ENCODE assay signal across 11 cellular contexts in the genomic region with DNA sequence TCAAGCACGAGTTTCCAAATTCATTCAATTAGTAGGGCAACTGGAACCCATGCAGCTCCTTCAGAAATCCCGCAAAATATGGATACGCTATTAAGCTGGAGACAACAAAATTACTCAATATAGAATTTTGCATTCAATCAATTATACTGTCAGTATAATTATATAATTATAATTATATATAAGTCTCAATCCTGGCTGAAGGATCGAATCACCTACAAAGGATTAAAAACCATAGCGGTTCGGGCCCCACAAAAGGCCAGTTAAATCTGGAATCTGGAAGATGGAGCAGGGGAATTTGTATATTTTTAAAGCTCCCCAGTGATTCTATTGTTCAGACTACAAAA. TPM values are rescaled to one million over a fixed set of nuclear protein-coding genes. Genes with fewer than 3 reads are reported as not detected.
DNase-seq lines count a peak whose midpoint lies in the region; ATAC-seq, FAIRE-seq and TF ChIP-seq lines count a peak whose summit lies in the region.
"Had no signal": no experiment of that assay in that cellular context is flagged by ENCODE, and none has a peak within 500 bp of the region (broad histone marks: within the 10 kb centered on the region; RNA-seq: fewer than 3 reads in every experiment).

No MANE protein-coding gene starts in this region.

- H3K27me3 Mint-ChIP-seq in CD14-positive monocyte (ENCODE audit: low read depth in 3 of 3) (peaks cover 2 to 7% (median 2%) of the 10 kb centered on the region in 3 donors), glutamatergic neuron (ENCODE audit: unreplicated experiment) (peaks cover 6% of the 10 kb centered on the region)

- FAIRE-seq in A549 (lab: Jason Lieb, UNC) = no peak
- no peak for FAIRE-seq in frontal cortex (lab: Jason Lieb, UNC)

- no peak for DNase-seq in A549 (ENCODE audit: low read depth in 1 of 2, low spot score in 1 of 2)
- no peak for DNase-seq in CD14-positive monocyte (ENCODE audit: low spot score)
- no peak for DNase-seq in OCI-LY7 (ENCODE audit: low spot score)
- no peak for DNase-seq in glutamatergic neuron
- DNase-seq in EL = no peak
- no peak for DNase-seq in omental fat pad (ENCODE audit: low spot score)
- DNase-seq in frontal cortex (ENCODE audit: low spot score in 2 of 2) = no peak
- DNase-seq: T-helper 17 cell had no signal

- intact Hi-C loops in CD14-positive monocyte (cut with micrococcal nuclease) = loop anchor here in 1 of 2 donors (5.0 kb wide), 1 partner anchor 325 kb away; no protein-coding TSS in a partner anchor
- intact Hi-C loops in OCI-LY7 (cut with micrococcal nuclease; ENCODE audit: unreplicated experiment) = loop anchor here (2.0 to 10.0 kb wide), 4 partner anchors 55 to 540 kb away; a partner anchor contains a TSS

- H3K4me2 ChIP-seq in A549 = peak overlapping the region; percentile 47
- H3K4me2 ChIP-seq in OCI-LY7 (ENCODE audit: low read length) = no peak overlapping the region
- H3K4me2 ChIP-seq: BLaER1, GM23338 had no signal

- H3K4me1 ChIP-seq in A549 (peaks cover 3% of the 10 kb centered on the region; the same call in 2 of the 3 replicates), OCI-LY7 (ENCODE audit: insufficient read depth, low read length, poor library complexity, severe bottlenecking) (no peaks in the 10 kb centered on the region)

- CTCF ChIA-PET in A549 (lab: Yijun Ruan, JAX) = interaction anchor here (0.6 to 5.8 kb wide), 36 partner anchors 8 to 1409 kb away, joined by 3 to 71 read pairs (median 6); a partner anchor contains a TSS
- CTCF ChIA-PET in OCI-LY7 (lab: Charles Lee; ENCODE audit: unreplicated experiment) = no interaction called here

- H2AFZ ChIP-seq in OCI-LY7 (ENCODE audit: low read length) = no peak overlapping the region

- peak overlapping the region in 1 of 2 donors; percentile 42 for H3K4me3 Mint-ChIP-seq in CD14-positive monocyte
- no peak overlapping the region for H3K4me3 Mint-ChIP-seq in glutamatergic neuron (ENCODE audit: unreplicated experiment)
- H3K4me3 Mint-ChIP-seq: GM23338, T-helper 17 cell had no signal

- no peaks in the 10 kb centered on the region for H3K36me3 Mint-ChIP-seq in CD14-positive monocyte
- no peaks in the 10 kb centered on the region for H3K36me3 Mint-ChIP-seq in glutamatergic neuron (ENCODE audit: unreplicated experiment)

- H4K20me1 ChIP-seq in OCI-LY7 (ENCODE audit: insufficient read depth, low read length) = no peaks in the 10 kb centered on the region
- H4K20me1 ChIP-seq: BLaER1 had no signal

- TF ChIP-seq EP300 in A549 (IDR thresholded peaks at IDR 0.05) = no peak

- H3K9me3 Mint-ChIP-seq in CD14-positive monocyte = peaks cover 0 to 8% (median 0%) of the 10 kb centered on the region in 7 donors
- peaks cover 8% of the 10 kb centered on the region for H3K9me3 Mint-ChIP-seq in glutamatergic neuron (ENCODE audit: unreplicated experiment)
- H3K9me3 Mint-ChIP-seq: GM23338 had no signal

- H3K79me2 ChIP-seq in OCI-LY7 (ENCODE audit: insufficient read depth, low read depth, low read length) = no peaks in the 10 kb centered on the region

- H3K27ac ChIP-seq in A549 (no peak overlapping the region), OCI-LY7 (ENCODE audit: low read depth, low read length, poor library complexity, severe bottlenecking) (no peak overlapping the region)
- H3K27ac ChIP-seq: BLaER1 had no signal

- no peaks in the 10 kb centered on the region for H3K9me3 ChIP-seq in A549
- no peaks in the 10 kb centered on the region for H3K9me3 ChIP-seq in OCI-LY7 (ENCODE audit: low read length)
- H3K9me3 ChIP-seq: BLaER1 had no signal

- no peak for ATAC-seq in A549
- ATAC-seq in GM21529 (IDR thresholded peaks at IDR 0.05; ENCODE audit: unreplicated experiment) = no peak
- no peak for ATAC-seq in omental fat pad (ENCODE audit: low FRiP score)

- H3K36me3 ChIP-seq in OCI-LY7 (ENCODE audit: insufficient read depth, low read length) = no peaks in the 10 kb centered on the region
- H3K36me3 ChIP-seq: BLaER1 had no signal

- TF ChIP-seq POLR2A in A549 (IDR thresholded peaks at IDR 0.05; ENCODE audit: low read length) = no peak

- H3K4me3 ChIP-seq in A549 (no peak overlapping the region), OCI-LY7 (ENCODE audit: low read depth, low read length, poor library complexity, severe bottlenecking) (no peak overlapping the region)
- H3K4me3 ChIP-seq: BLaER1, GM23338 had no signal

- TF ChIP-seq CTCF in A549 (IDR thresholded peaks at IDR 0.05) (no peak), CD14-positive monocyte (IDR thresholded peaks at IDR 0.05) (peak; percentile 6), OCI-LY7 (conservative IDR thresholded peaks at IDR 0.05; ENCODE audit: low read length) (peak; percentile 52; the same call in 1 of the 2 replicates), glutamatergic neuron (IDR thresholded peaks at IDR 0.05; ENCODE audit: partially characterized antibody, unreplicated experiment) (peak; percentile 7), omental fat pad (IDR thresholded peaks at IDR 0.05) (no peak)

- POLR2A ChIA-PET in A549 (lab: Yijun Ruan, JAX) (no interaction called here), OCI-LY7 (lab: Charles Lee) (interaction anchor here (0.6 to 2.2 kb wide), 4 partner anchors 9 to 638 kb away, joined by 3 to 8 read pairs (median 4); a partner anchor contains a TSS)

- WGBS in A549 (ENCODE audit: missing lambda C conversion rate) = 33% methylated on average over 6 of the region's 6 CpGs

- no peaks in the 10 kb centered on the region for H3K9me2 ChIP-seq in OCI-LY7 (ENCODE audit: insufficient read depth, low read length)

- BruUV-seq in OCI-LY7 (replicated peaks; lab: Mats Ljungman, UMichigan) = no TSS peak

- H3K4me1 Mint-ChIP-seq in CD14-positive monocyte (peaks cover 37% of the 10 kb centered on the region), glutamatergic neuron (ENCODE audit: low read depth, unreplicated experiment) (peaks cover 23% of the 10 kb centered on the region)

- no peak for TF ChIP-seq RAD21 in A549 (conservative IDR thresholded peaks at IDR 0.05 in 1 of 2, IDR thresholded peaks at IDR 0.05 in 1 of 2)

- no peak overlapping the region for H3K27ac Mint-ChIP-seq in CD14-positive monocyte
- no peak overlapping the region for H3K27ac Mint-ChIP-seq in glutamatergic neuron (ENCODE audit: unreplicated experiment)
- H3K27ac Mint-ChIP-seq: GM23338, T-helper 17 cell had no signal

TF ChIP-seq in A549, 52 proteins besides CTCF, POLR2A, EP300 and RAD21:
- TF ChIP-seq, protein P1, sequence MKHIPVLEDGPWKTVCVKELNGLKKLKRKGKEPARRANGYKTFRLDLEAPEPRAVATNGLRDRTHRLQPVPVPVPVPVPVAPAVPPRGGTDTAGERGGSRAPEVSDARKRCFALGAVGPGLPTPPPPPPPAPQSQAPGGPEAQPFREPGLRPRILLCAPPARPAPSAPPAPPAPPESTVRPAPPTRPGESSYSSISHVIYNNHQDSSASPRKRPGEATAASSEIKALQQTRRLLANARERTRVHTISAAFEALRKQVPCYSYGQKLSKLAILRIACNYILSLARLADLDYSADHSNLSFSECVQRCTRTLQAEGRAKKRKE (CRISPR knock-in tag; IDR thresholded peaks at IDR 0.05; ENCODE audit: low read depth) = no peak
- TF ChIP-seq ZFP36 (IDR thresholded peaks at IDR 0.05; ENCODE audit: borderline replicate concordance, partially characterized antibody) (no peak), RNF2 (IDR thresholded peaks at IDR 0.05; ENCODE audit: borderline replicate concordance, low read depth) (no peak), NFE2L2 (conservative IDR thresholded peaks at IDR 0.05; ENCODE audit: low read length) (no peak), ZC3H11A (IDR thresholded peaks at IDR 0.05) (no peak), TP53 (CRISPR knock-in tag; IDR thresholded peaks at IDR 0.05) (no peak), KDM1A (IDR thresholded peaks at IDR 0.05; ENCODE audit: low read depth) (no peak), TFCP2L1 (CRISPR knock-in tag; IDR thresholded peaks at IDR 0.05) (no peak), JUN (IDR thresholded peaks at IDR 0.05) (no peak), SMC3 (IDR thresholded peaks at IDR 0.05) (no peak), HEYL (CRISPR knock-in tag; IDR thresholded peaks at IDR 0.05) (no peak), GATA3 (IDR thresholded peaks at IDR 0.05; ENCODE audit: borderline replicate concordance) (no peak)
- TF ChIP-seq, protein P2, sequence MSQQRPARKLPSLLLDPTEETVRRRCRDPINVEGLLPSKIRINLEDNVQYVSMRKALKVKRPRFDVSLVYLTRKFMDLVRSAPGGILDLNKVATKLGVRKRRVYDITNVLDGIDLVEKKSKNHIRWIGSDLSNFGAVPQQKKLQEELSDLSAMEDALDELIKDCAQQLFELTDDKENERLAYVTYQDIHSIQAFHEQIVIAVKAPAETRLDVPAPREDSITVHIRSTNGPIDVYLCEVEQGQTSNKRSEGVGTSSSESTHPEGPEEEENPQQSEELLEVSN (IDR thresholded peaks at IDR 0.05; ENCODE audit: borderline replicate concordance, low read depth) = no peak
TF ChIP-seq in A549: peak in this region for 0.

RNA-seq across cellular contexts. Expression of a gene that starts 55.7 kb away (rescaled TPM):
- polyA plus RNA-seq in A549 (2011; rRNA removed) (18.2 and 18.4 TPM in 2 replicates), A549 (2017; fragmentation: RNase III; extraction: RNeasy Plus Mini Kit Qiagen cat#74134 plus additional on column Dnase treatment) (8.8 to 9.5 TPM (median 8.9 TPM) in 3 replicates), CD14-positive monocyte (1 to 10 TPM; 4.4 to 9.2 TPM)
- 2.1 and 2.5 TPM in 2 replicates for polyA plus RNA-seq in A549 (2012; cell fraction: cytosol; rRNA removed)
- polyA plus RNA-seq in A549 (2012; cell fraction: nucleus; rRNA removed) = 7.5 and 9.2 TPM in 2 replicates
- polyA minus RNA-seq in A549 (2011; rRNA and poly(A)+ RNA removed) = 22.3 and 30.3 TPM in 2 replicates
- total RNA-seq in OCI-LY7 (2014; rRNA removed; shearing (Covaris generic)) = 4.2 and 10.1 TPM in 2 replicates
- total RNA-seq in OCI-LY7 (2022) (13.2 and 15.9 TPM in 2 replicates), glutamatergic neuron (ENCODE audit: unreplicated experiment) (31.7 TPM), omental fat pad (10 to 100 TPM; 21.0 to 37.4 (median 30.2) TPM), frontal cortex (48.5 TPM)

Comparison
In these comparisons a context has a peak if more than half of its experiments do, and no peak if none do; other contexts are left out.
1. CTCF ChIP-seq: peak in CD14-positive monocyte (single experiment), OCI-LY7 (single experiment) and glutamatergic neuron (single experiment); none in A549 (single experiment) and omental fat pad (0 of 3).